Comparison of ENCODE assay signal across 18 cellular contexts in genomic region chr7:31311465-31312074, GRCh38. TPM values are rescaled to one million over a fixed set of nuclear protein-coding genes. Genes with fewer than 3 reads are reported as not detected.
DNase-seq lines count a peak whose midpoint lies in the region; ATAC-seq and TF ChIP-seq lines count a peak whose summit lies in the region.
"Had no signal": no experiment of that assay in that cellular context is flagged by ENCODE, and none has a peak within 500 bp of the region (broad histone marks: within the 10 kb centered on the region; RNA-seq: fewer than 3 reads in every experiment).

No MANE protein-coding gene starts in this region.

- CTCF ChIA-PET in WTC11 (lab: Charles Lee): interaction anchor here (0.8 to 1.4 kb wide), 4 partner anchors 24 to 178 kb away, joined by 3 to 7 read pairs (median 4); no protein-coding TSS in a partner anchor

- H3K79me2 ChIP-seq in GM23338 (replicated peaks; ENCODE audit: insufficient read depth) (no peaks in the 10 kb centered on the region), mesendoderm (ENCODE audit: control insufficient read depth, insufficient read depth, low read length) (no peaks in the 10 kb centered on the region)

- H3K27me3 ChIP-seq in GM23338 (ENCODE audit: insufficient read depth): no peaks in the 10 kb centered on the region
- no peaks in the 10 kb centered on the region for H3K27me3 ChIP-seq in mesendoderm (ENCODE audit: insufficient read depth, low read length, poor library complexity)

- H3K9me3 Mint-ChIP-seq in GM23338: no peaks in the 10 kb centered on the region
- H3K9me3 Mint-ChIP-seq in WTC11: no peaks in the 10 kb centered on the region

- peak; percentile 70 for ATAC-seq in GM23338
- peak; percentile 93 for ATAC-seq in WTC11
- no peak for ATAC-seq in HG02759 (IDR thresholded peaks at IDR 0.05; ENCODE audit: unreplicated experiment)
- no peak for ATAC-seq in HG02970 (IDR thresholded peaks at IDR 0.05; ENCODE audit: low FRiP score, unreplicated experiment)
- ATAC-seq: HCT116 had no signal

- H3K36me3 Mint-ChIP-seq in GM23338 (ENCODE audit: low read depth): no peaks in the 10 kb centered on the region
- H3K36me3 Mint-ChIP-seq in WTC11: no peaks in the 10 kb centered on the region

- H2BK5ac ChIP-seq in mesendoderm (ENCODE audit: low read length): no peak overlapping the region

- H3K4me1 Mint-ChIP-seq in GM23338: peaks cover 9% of the 10 kb centered on the region
- peaks cover 11% of the 10 kb centered on the region for H3K4me1 Mint-ChIP-seq in WTC11

- in situ Hi-C loops in ACHN (cut with HindIII; ENCODE audit: low pct_ligation_motif_present, low pct_unique_long_range_greater_than_20kb, low sequenced_read_pairs): no loop called here

- H3K18ac ChIP-seq in mesendoderm (ENCODE audit: low read length): no peak overlapping the region

- H3K27ac ChIP-seq in GM23338 (ENCODE audit: low read depth) (no peak overlapping the region), mesendoderm (ENCODE audit: low read depth, low read length) (no peak overlapping the region)
- H3K27ac ChIP-seq: SJCRH30 had no signal

- no peak overlapping the region for H3K4me2 ChIP-seq in GM23338
- H3K4me2 ChIP-seq in mesendoderm (ENCODE audit: low read length): no peak overlapping the region

- no peaks in the 10 kb centered on the region for H3K9me2 ChIP-seq in GM23338 (ENCODE audit: insufficient read depth)

- no peak overlapping the region for H2BK15ac ChIP-seq in mesendoderm (replicated peaks; ENCODE audit: low read depth)

- DNase-seq in COLO829 (ENCODE audit: low spot score) (peak; percentile 6), GM23338 (ENCODE audit: low spot score) (peak; percentile 35), WTC11 (ENCODE audit: low spot score) (peak; percentile 16), mesendoderm (peak; percentile 90), ACHN (no peak)
- DNase-seq: Caco-2, DMS53, KBM-7, NCI-H1417 treated with DMSO at 0.1 percent for 48 hours, NCI-H1930, NCI-H2227 treated with DMSO at 0.1 percent for 48 hours, NCI-H526, RPMI8226, SJCRH30, SW 1271 had no signal

- no peak overlapping the region for H4K8ac ChIP-seq in mesendoderm (ENCODE audit: low read depth, low read length)

- WGBS in mesendoderm (ENCODE audit: extremely low coverage, insufficient coverage, low lambda C conversion rate): no CpG with 5 or more reads among the region's 9 CpGs

- no peaks in the 10 kb centered on the region for H4K20me1 ChIP-seq in GM23338 (replicated peaks; ENCODE audit: insufficient read depth)

- H3K4me3 ChIP-seq in GM23338 (no peak overlapping the region), mesendoderm (ENCODE audit: low read length) (no peak overlapping the region)
- H3K4me3 ChIP-seq: SJCRH30 had no signal

- H3K4me1 ChIP-seq in GM23338 (ENCODE audit: insufficient read depth) (peaks cover 3% of the 10 kb centered on the region; the same call in 1 of the 2 replicates), mesendoderm (ENCODE audit: control insufficient read depth, low read depth, low read length) (no peaks in the 10 kb centered on the region)
- H3K4me1 ChIP-seq: Caco-2, SJCRH30 had no signal

- H3K23ac ChIP-seq in mesendoderm (ENCODE audit: low read length): no peak overlapping the region

- H3K4ac ChIP-seq in mesendoderm (ENCODE audit: low read depth, low read length): no peak overlapping the region

- H2BK120ac ChIP-seq in mesendoderm (ENCODE audit: low read depth, low read length): no peak overlapping the region

- H3K27me3 Mint-ChIP-seq in GM23338 (ENCODE audit: insufficient read depth, low read depth, poor library complexity): peaks cover 9% of the 10 kb centered on the region
- no peaks in the 10 kb centered on the region; the same call in 1 of the 2 replicates for H3K27me3 Mint-ChIP-seq in WTC11 (ENCODE audit: low read depth)

- no peak overlapping the region for H2AK5ac ChIP-seq in mesendoderm (ENCODE audit: low read length)

- no peak overlapping the region for H3K9ac ChIP-seq in mesendoderm (ENCODE audit: low read length)

- TF ChIP-seq CTCF in GM23338 (conservative IDR thresholded peaks at IDR 0.05; ENCODE audit: low read depth in 2 of 2) (no peak), WTC11 (IDR thresholded peaks at IDR 0.05) (no peak)

- H3K4me3 Mint-ChIP-seq in GM23338: no peak overlapping the region
- H3K4me3 Mint-ChIP-seq in WTC11: no peak overlapping the region

- no peaks in the 10 kb centered on the region for H3F3A ChIP-seq in GM23338 (replicated peaks; ENCODE audit: low read depth)

- no peaks in the 10 kb centered on the region for H3K79me1 ChIP-seq in mesendoderm (ENCODE audit: low read length)

- no peaks in the 10 kb centered on the region for H3K36me3 ChIP-seq in GM23338 (ENCODE audit: insufficient read depth)
- H3K36me3 ChIP-seq in mesendoderm (ENCODE audit: control insufficient read depth, insufficient read depth, low read length): no peaks in the 10 kb centered on the region
- H3K36me3 ChIP-seq: SJCRH30 had no signal

- no peak overlapping the region for H4K5ac ChIP-seq in mesendoderm (ENCODE audit: low read length)

- H2AFZ ChIP-seq in GM23338: peak overlapping the region; percentile 95

- no peak overlapping the region; the same call in 1 of the 2 replicates for H3K27ac Mint-ChIP-seq in GM23338
- H3K27ac Mint-ChIP-seq in WTC11: 0 out of 2 replicates have a peak overlapping the region, but pooled peaks have one; percentile 13

- no peak overlapping the region for H3K56ac ChIP-seq in mesendoderm (ENCODE audit: low read length)

- POLR2A ChIA-PET in WTC11 (lab: Charles Lee): no interaction called here

TF ChIP-seq in GM23338, 12 proteins besides CTCF, POLR2A, EP300 and RAD21 (continues in another document):
- TF ChIP-seq JUNB (IDR thresholded peaks at IDR 0.05; ENCODE audit: unreplicated experiment) (no peak), ZNF114 (CRISPR knock-in tag; IDR thresholded peaks at IDR 0.05) (no peak), EZH2phosphoT487 (IDR thresholded peaks at IDR 0.05; ENCODE audit: unreplicated experiment) (no peak), NANOG (IDR thresholded peaks at IDR 0.05; ENCODE audit: borderline replicate concordance) (no peak), POLR2AphosphoS5 (IDR thresholded peaks at IDR 0.05; ENCODE audit: low read depth) (no peak), ETS1 (IDR thresholded peaks at IDR 0.05) (no peak), STAT1 (IDR thresholded peaks at IDR 0.05; ENCODE audit: unreplicated experiment) (no peak)

TF ChIP-seq in WTC11, 78 proteins besides CTCF, POLR2A, EP300 and RAD21:
- TF ChIP-seq GTF2I (CRISPR knock-in tag; conservative IDR thresholded peaks at IDR 0.05) (no peak), CBFB (CRISPR knock-in tag; IDR thresholded peaks at IDR 0.05; ENCODE audit: low read depth) (no peak), ZNF232 (CRISPR knock-in tag; IDR thresholded peaks at IDR 0.05) (no peak), ZNF671 (CRISPR knock-in tag; IDR thresholded peaks at IDR 0.05) (no peak), ZNF425 (CRISPR knock-in tag; conservative IDR thresholded peaks at IDR 0.05) (no peak), SP1 (CRISPR knock-in tag; conservative IDR thresholded peaks at IDR 0.05) (no peak), ERG (CRISPR knock-in tag; IDR thresholded peaks at IDR 0.05) (no peak), ZNF219 (CRISPR knock-in tag; IDR thresholded peaks at IDR 0.05; ENCODE audit: borderline replicate concordance) (no peak)

RNA-seq across cellular contexts. Expression of gene NEUROD6, which starts 29.0 kb away (rescaled TPM):
- total RNA-seq in GM23338 (2014; rRNA removed; shearing (Covaris generic)): not detected in 2 replicates
- not detected in 2 replicates for polyA plus RNA-seq in GM23338 (2016; fragmentation: Nextera tagmentation; extraction: Ambion mirVana)
- total RNA-seq in WTC11 (2021): not detected in 3 replicates
- not detected for polyA plus RNA-seq in mesendoderm (2013, experiment 1 of 2)
- polyA plus RNA-seq in mesendoderm (2013, experiment 2 of 2): not detected
- total RNA-seq: Caco-2, SJCRH30 had no signal

Comparison
In these comparisons a context has a peak if more than half of its experiments do, and no peak if none do; other contexts are left out.
1. ATAC-seq: peak in GM23338 (single experiment) and WTC11 (single experiment); none in HG02759 (single experiment) and HG02970 (single experiment).